Comparison of ENCODE assay signal across 3 cellular contexts in the genomic region with DNA sequence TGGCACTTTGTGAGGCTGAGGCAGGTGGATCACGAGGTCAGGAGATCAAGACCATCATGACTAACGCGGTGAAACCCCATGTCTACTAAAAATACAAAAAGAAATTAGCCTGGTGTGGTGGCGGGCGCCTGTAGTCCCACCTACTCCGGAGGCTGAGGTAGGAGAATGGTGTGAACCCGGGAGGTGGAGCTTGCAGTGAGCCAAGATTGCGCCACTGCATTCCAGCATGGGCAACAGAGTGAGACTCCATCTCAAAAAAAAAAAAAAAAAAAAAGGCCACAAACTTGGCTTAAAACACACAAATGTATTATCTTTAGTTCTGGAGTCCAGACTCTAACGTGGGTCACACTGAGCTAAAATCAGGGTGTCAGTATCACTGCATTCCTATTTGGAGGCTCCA. TPM values are rescaled to one million over a fixed set of nuclear protein-coding genes. Genes with fewer than 3 reads are reported as not detected.
"Had no signal": no experiment of that assay in that cellular context is flagged by ENCODE, and none has a peak within 500 bp of the region (broad histone marks: within the 10 kb centered on the region; RNA-seq: fewer than 3 reads in every experiment).

No MANE protein-coding gene starts in this region.

RNA-seq across cellular contexts. Expression of gene NPW, which starts 7.9 kb away (rescaled TPM):
- total RNA-seq: Right ventricle myocardium superior, SJSA1 had no signal
- polyA plus RNA-seq: IgD-negative memory B cell had no signal

RNA-seq across cellular contexts. Expression of gene NHERF2, which starts 15.0 kb away (rescaled TPM):
- polyA plus RNA-seq: IgD-negative memory B cell had no signal
